ENCODE assay signal across 11 cellular contexts in the genomic region with DNA sequence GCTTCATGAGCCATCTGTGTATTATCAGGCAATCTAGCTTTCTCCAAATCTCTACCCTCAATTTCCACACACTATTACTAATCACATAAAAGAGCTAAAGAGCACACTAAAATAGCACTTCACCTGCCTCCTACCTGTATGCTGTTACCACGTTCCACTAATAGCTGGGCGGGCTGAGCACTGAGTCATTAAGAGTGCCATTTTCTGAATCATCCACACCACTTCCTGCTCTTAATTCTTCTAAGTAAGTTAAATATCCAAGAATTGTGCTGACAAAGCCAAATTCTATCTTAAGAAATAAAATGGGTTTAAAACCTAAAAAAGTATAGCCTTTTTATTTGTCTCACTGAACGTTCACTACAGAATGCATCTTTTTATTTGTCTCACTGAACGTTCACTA. TPM values are rescaled to one million over a fixed set of nuclear protein-coding genes. Genes with fewer than 3 reads are reported as not detected.
DNase-seq lines count a peak whose midpoint lies in the region; ATAC-seq, FAIRE-seq and TF ChIP-seq lines count a peak whose summit lies in the region.
"Had no signal": no experiment of that assay in that cellular context is flagged by ENCODE, and none has a peak within 500 bp of the region (broad histone marks: within the 10 kb centered on the region; RNA-seq: fewer than 3 reads in every experiment).

No MANE protein-coding gene starts in this region.

- H3K9me3 ChIP-seq in astrocyte (ENCODE audit: insufficient read depth, low read depth, low read length) = no peaks in the 10 kb centered on the region
- no peaks in the 10 kb centered on the region for H3K9me3 ChIP-seq in adrenal gland (replicated peaks in 1 of 3)
- no peaks in the 10 kb centered on the region for H3K9me3 ChIP-seq in right atrium auricular region
- H3K9me3 ChIP-seq: thoracic aorta had no signal

- intact Hi-C loops in adrenal gland (cut with DNase I) = no loop called here

- no peak for FAIRE-seq in astrocyte (lab: Jason Lieb, UNC)
- FAIRE-seq: GM18507 had no signal

- peak overlapping the region; percentile 66 for H3K27ac Mint-ChIP-seq in T-helper 1 cell treated with Interleukin-12 subunit alpha and Interleukin-12 subunit beta and Interleukin-4 antibody, amounts not matched to agents 30 μg/mL and 1 μg/mL, for 36 hours
- H3K27ac Mint-ChIP-seq in astrocyte (ENCODE audit: unreplicated experiment) = no peak overlapping the region

- DNase-seq in GM12864 (ENCODE audit: low read depth) (peak; percentile 13), astrocyte (ENCODE audit: low read depth) (peak; percentile 71), adrenal gland (no peak), MV-4-11 (lab: John Stamatoyannopoulos, UW) (no peak), right atrium auricular region (ENCODE audit: low spot score) (no peak)
- peak; percentile 16 to 35 for DNase-seq in stimulated activated CD4-positive, alpha-beta T cell treated with anti-CD3 and anti-CD28 coated beads, Interleukin-15, amount 100 ng/mL, for 1 hour (ENCODE audit: low read depth in 1 of 2, low spot score in 1 of 2)
- DNase-seq: NCI-H2081 treated with DMSO at 0.1 percent for 48 hours had no signal

- peaks cover 48% of the 10 kb centered on the region for H3K4me1 Mint-ChIP-seq in T-helper 1 cell treated with Interleukin-12 subunit alpha and Interleukin-12 subunit beta and Interleukin-4 antibody, amounts not matched to agents 30 μg/mL and 1 μg/mL, for 36 hours (ENCODE audit: low read depth)
- peaks cover 32% of the 10 kb centered on the region for H3K4me1 Mint-ChIP-seq in astrocyte (ENCODE audit: low read depth, unreplicated experiment)

- H4K20me1 ChIP-seq in astrocyte (ENCODE audit: insufficient read depth, low read length) = peaks cover 29% of the 10 kb centered on the region

- no peak overlapping the region for H2AFZ ChIP-seq in astrocyte (ENCODE audit: low read depth, low read length)

- H3K4me3 ChIP-seq in GM12864 (ENCODE audit: low read depth, low read length) = no peak overlapping the region
- no peak overlapping the region for H3K4me3 ChIP-seq in astrocyte (ENCODE audit: insufficient read depth, low read depth, low read length)
- H3K4me3 ChIP-seq in adrenal gland = no peak overlapping the region
- H3K4me3 ChIP-seq in right atrium auricular region = no peak overlapping the region
- H3K4me3 ChIP-seq: thoracic aorta had no signal

- peak overlapping the region; percentile 9 for H3K4me2 ChIP-seq in astrocyte (ENCODE audit: low read length)

- H3K9me3 Mint-ChIP-seq in T-helper 1 cell treated with Interleukin-12 subunit alpha and Interleukin-12 subunit beta and Interleukin-4 antibody, amounts not matched to agents 30 μg/mL and 1 μg/mL, for 36 hours = no peaks in the 10 kb centered on the region
- no peaks in the 10 kb centered on the region for H3K9me3 Mint-ChIP-seq in astrocyte (ENCODE audit: unreplicated experiment)

- H3K36me3 Mint-ChIP-seq in T-helper 1 cell treated with Interleukin-12 subunit alpha and Interleukin-12 subunit beta and Interleukin-4 antibody, amounts not matched to agents 30 μg/mL and 1 μg/mL, for 36 hours (ENCODE audit: low read depth) = peaks cover 47% of the 10 kb centered on the region
- peaks cover 20% of the 10 kb centered on the region for H3K36me3 Mint-ChIP-seq in astrocyte (ENCODE audit: low read depth, unreplicated experiment)

- H3K27ac ChIP-seq in astrocyte (ENCODE audit: low read depth, low read length) (no peak overlapping the region), adrenal gland (no peak overlapping the region), right atrium auricular region (no peak overlapping the region)
- H3K27ac ChIP-seq: thoracic aorta had no signal

- H3K4me1 ChIP-seq in astrocyte (ENCODE audit: insufficient read depth, low read length) = peaks cover 21% of the 10 kb centered on the region
- H3K4me1 ChIP-seq in adrenal gland (replicated peaks in 1 of 2) = no peaks in the 10 kb centered on the region
- H3K4me1 ChIP-seq in right atrium auricular region = no peaks in the 10 kb centered on the region

- no peak for ATAC-seq in HG03342 (IDR thresholded peaks at IDR 0.05; ENCODE audit: unreplicated experiment)

- 72 to 79% (median 77%) methylated on average over 4 of the region's 4 CpGs for WGBS in adrenal gland, 4 donors

- H3K79me2 ChIP-seq in astrocyte (ENCODE audit: insufficient read depth, low read length) = no peaks in the 10 kb centered on the region

- H3K36me3 ChIP-seq in astrocyte (ENCODE audit: insufficient read depth, low read length) (peaks cover 28% of the 10 kb centered on the region), adrenal gland (replicated peaks in 1 of 2) (peaks cover 0 to 26% of the 10 kb centered on the region in 2 donors), right atrium auricular region (peaks cover 61% of the 10 kb centered on the region)

- H3K27me3 Mint-ChIP-seq in T-helper 1 cell treated with Interleukin-12 subunit alpha and Interleukin-12 subunit beta and Interleukin-4 antibody, amounts not matched to agents 30 μg/mL and 1 μg/mL, for 36 hours (ENCODE audit: low read depth) = no peaks in the 10 kb centered on the region
- H3K27me3 Mint-ChIP-seq in astrocyte (ENCODE audit: low read depth, unreplicated experiment) = no peaks in the 10 kb centered on the region

- H3K9ac ChIP-seq in astrocyte (ENCODE audit: low read length) = no peak overlapping the region

- peak overlapping the region; percentile 16 for H3K4me3 Mint-ChIP-seq in T-helper 1 cell treated with Interleukin-12 subunit alpha and Interleukin-12 subunit beta and Interleukin-4 antibody, amounts not matched to agents 30 μg/mL and 1 μg/mL, for 36 hours
- H3K4me3 Mint-ChIP-seq in astrocyte (ENCODE audit: unreplicated experiment) = peak overlapping the region; percentile 4

- TF ChIP-seq POLR2A in adrenal gland (IDR thresholded peaks at IDR 0.05) = no peak

- TF ChIP-seq CTCF in GM12864 (IDR thresholded peaks at IDR 0.05; ENCODE audit: low read depth, low read length, missing control alignments) (no peak), astrocyte (IDR thresholded peaks at IDR 0.05; ENCODE audit: insufficient read depth, low read depth, low read length) (no peak), adrenal gland (IDR thresholded peaks at IDR 0.05) (no peak), right atrium auricular region (IDR thresholded peaks at IDR 0.05) (no peak)

- H3K27me3 ChIP-seq in astrocyte (ENCODE audit: insufficient read depth, low read length) = no peaks in the 10 kb centered on the region
- H3K27me3 ChIP-seq in adrenal gland = no peaks in the 10 kb centered on the region
- no peaks in the 10 kb centered on the region for H3K27me3 ChIP-seq in right atrium auricular region

RNA-seq across cellular contexts. Expression of a gene that starts 35.7 kb away (rescaled TPM):
- 23.8 and 27.6 TPM in 2 replicates for total RNA-seq in astrocyte
- 10 to 100 TPM; 16.7 to 36.5 (median 25.8) TPM for total RNA-seq in adrenal gland
- polyA plus RNA-seq in adrenal gland = 10 to 100 TPM; 10.3 to 55.6 (median 13.8) TPM
- 10 to 100 TPM; 15.3 to 17.3 TPM for total RNA-seq in right atrium auricular region

Comparison
In these comparisons a context has a peak if more than half of its experiments do, and no peak if none do; other contexts are left out.
1. DNase-seq: peak in GM12864 (single experiment), astrocyte (single experiment) and stimulated activated CD4-positive, alpha-beta T cell treated with anti-CD3 and anti-CD28 coated beads, Interleukin-15, amount 100 ng/mL, for 1 hour (2 of 2); none in adrenal gland (0 of 7), MV-4-11 (single experiment) and right atrium auricular region (single experiment).